ENCODE assay signal across 8 cellular contexts in the genomic region with DNA sequence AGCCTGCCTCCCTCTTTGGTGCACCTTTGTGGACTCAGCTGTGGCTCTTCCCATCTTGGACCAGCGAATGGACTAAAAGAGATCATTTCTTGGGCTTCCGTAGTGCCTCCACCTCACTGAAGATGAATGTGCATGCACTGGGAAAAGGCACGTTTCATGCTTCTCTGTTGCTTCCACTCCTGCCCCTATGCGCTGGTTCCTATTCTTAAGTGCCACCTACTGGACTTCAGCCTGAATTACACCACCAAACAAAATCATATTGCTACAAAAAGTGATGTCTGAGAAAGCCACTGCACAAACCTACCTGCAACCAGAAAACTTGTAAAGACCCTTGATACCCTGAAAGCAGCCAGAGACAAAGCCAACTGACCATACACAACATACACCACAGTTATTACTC.
DNase-seq lines count a peak whose midpoint lies in the region; ATAC-seq, FAIRE-seq and TF ChIP-seq lines count a peak whose summit lies in the region.

No MANE protein-coding gene starts in this region.

- H3K4me3 ChIP-seq in cardiac muscle cell (no peak overlapping the region), heart left ventricle (no peak overlapping the region), HepG2 (replicated peaks in 1 of 3; ENCODE audit: insufficient read depth in 1 of 3, low read depth in 2 of 3, low read length in 3 of 3) (no peak overlapping the region)
- H3K4me3 ChIP-seq in Jurkat, Clone E6-1 (ENCODE audit: low read length) = no peak overlapping the region

- no TSS peak for BruUV-seq in HepG2 (replicated peaks; lab: Mats Ljungman, UMichigan)

- ATAC-seq in heart left ventricle (no peak), HepG2 (peak; percentile 92), HG03460 (IDR thresholded peaks at IDR 0.05; ENCODE audit: unreplicated experiment) (no peak), HG03108 (IDR thresholded peaks at IDR 0.05; ENCODE audit: unreplicated experiment) (no peak)

- TF ChIP-seq CTCF in cardiac muscle cell (IDR thresholded peaks at IDR 0.05; ENCODE audit: low read depth, low read length) (peak; percentile 57), heart left ventricle (IDR thresholded peaks at IDR 0.05) (peak in 6 of 12 donors; percentile 16 to 34 (median 19)), HepG2 (CRISPR knock-in tag; IDR thresholded peaks at IDR 0.05) (peak; percentile 88)

- no peaks in the 10 kb centered on the region for H4K20me1 ChIP-seq in HepG2 (ENCODE audit: insufficient read depth, low read length)

- intact Hi-C loops in heart left ventricle (cut with DNase I) = loop anchor here in 1 of 10 donors (10.0 kb wide), 1 partner anchor 476 kb away; no protein-coding TSS in a partner anchor
- intact Hi-C loops in HepG2 (cut with micrococcal nuclease; ENCODE audit: unreplicated experiment) = loop anchor here (1.0 to 2.0 kb wide), 4 partner anchors 27 to 640 kb away; no protein-coding TSS in a partner anchor

- H3K4me1 ChIP-seq in cardiac muscle cell (ENCODE audit: low read depth) (no peaks in the 10 kb centered on the region), heart left ventricle (no peaks in the 10 kb centered on the region), HepG2 (ENCODE audit: insufficient read depth, low read length) (no peaks in the 10 kb centered on the region)

- H3K9ac ChIP-seq in HepG2 (ENCODE audit: insufficient read depth, low read depth, low read length) = no peak overlapping the region

- POLR2A ChIA-PET in HepG2 (lab: Yijun Ruan, JAX) = no interaction called here

- no peak for TF ChIP-seq EP300 in HepG2 (IDR thresholded peaks at IDR 0.05; ENCODE audit: low read depth in 2 of 2, low read length in 2 of 2)
- TF ChIP-seq EP300 in HepG2 (CRISPR knock-in tag; IDR thresholded peaks at IDR 0.05; ENCODE audit: borderline replicate concordance) = no peak

- TF ChIP-seq RAD21 in HepG2 (CRISPR knock-in tag; IDR thresholded peaks at IDR 0.05) = peak; percentile 66

- no peaks in the 10 kb centered on the region for H3K79me2 ChIP-seq in HepG2 (ENCODE audit: insufficient read depth, low read length)

- DNase-seq in cardiac muscle cell (ENCODE audit: low read depth in 1 of 2, low spot score in 1 of 2) (peak; percentile 8 to 61), heart left ventricle (no peak), SW480 (ENCODE audit: low spot score) (peak; percentile 34), HepG2 (ENCODE audit: low spot score) (peak; percentile 47), activated gamma-delta T cell (lab: John Stamatoyannopoulos, UW) (no peak)
- DNase-seq in Jurkat, Clone E6-1 (ENCODE audit: low read depth, low spot score) = peak; percentile 47

- no peak overlapping the region for H3K4me2 ChIP-seq in HepG2 (ENCODE audit: low read depth, low read length)

- CTCF ChIA-PET in HepG2 (lab: Yijun Ruan, JAX; ENCODE audit: low intra/inter-chr PET ratio, low total read pairs) = interaction anchor here (0.9 to 2.4 kb wide), 4 partner anchors 27 to 640 kb away, joined by 4 to 30 read pairs (median 10); no protein-coding TSS in a partner anchor

- H3K27me3 ChIP-seq in cardiac muscle cell (no peaks in the 10 kb centered on the region), heart left ventricle (no peaks in the 10 kb centered on the region), HepG2 (ENCODE audit: control insufficient read depth in 1 of 2, insufficient read depth in 2 of 2, low read length in 2 of 2) (no peaks in the 10 kb centered on the region)

- H3K36me3 ChIP-seq in cardiac muscle cell (no peaks in the 10 kb centered on the region), heart left ventricle (no peaks in the 10 kb centered on the region), HepG2 (replicated peaks in 1 of 2; ENCODE audit: control insufficient read depth in 1 of 2, insufficient read depth in 2 of 2, low read length in 2 of 2) (no peaks in the 10 kb centered on the region)

- H2AFZ ChIP-seq in HepG2 (ENCODE audit: low read length) = no peak overlapping the region

- H3K27ac ChIP-seq in cardiac muscle cell (no peak overlapping the region), heart left ventricle (no peak overlapping the region), HepG2 (ENCODE audit: extremely low read length, insufficient read depth, low read length) (no peak overlapping the region)

- H3K9me3 ChIP-seq in cardiac muscle cell (ENCODE audit: low read depth) = no peaks in the 10 kb centered on the region
- peaks cover 0 to 38% (median 2%) of the 10 kb centered on the region in 12 donors for H3K9me3 ChIP-seq in heart left ventricle
- H3K9me3 ChIP-seq in HepG2 (ENCODE audit: low read length) = 0 out of 2 replicates have a peak, but pooled peaks cover 9% of the 10 kb centered on the region

- 45 to 76% (median 61%) methylated on average over 4 of the region's 4 CpGs for WGBS in heart left ventricle, 4 donors
- 0% methylated on average over 3 of the region's 4 CpGs for WGBS in HepG2 (ENCODE audit: low lambda C conversion rate)

- FAIRE-seq in HepG2 (lab: Jason Lieb, UNC) = peak; percentile 78

- in situ Hi-C loops in HepG2 (cut with HindIII; ENCODE audit: extremely low pct_ligation_motif_present, low pct_unique_long_range_greater_than_20kb) = loop anchor here (5.0 kb wide), 2 partner anchors 259 to 474 kb away; no protein-coding TSS in a partner anchor

- TF ChIP-seq POLR2A in heart left ventricle (IDR thresholded peaks at IDR 0.05) (no peak), HepG2 (IDR thresholded peaks at IDR 0.05; ENCODE audit: insufficient read depth in 1 of 2, low read depth in 2 of 2, low read length in 2 of 2) (no peak)

TF ChIP-seq in HepG2, 621 proteins besides CTCF, POLR2A, EP300 and RAD21:
- TF ChIP-seq SMC3 (IDR thresholded peaks at IDR 0.05; ENCODE audit: low read length) (peak; percentile 90), BHLHE40 (IDR thresholded peaks at IDR 0.05; ENCODE audit: low read length) (peak; percentile 30; the same call in 1 of the 2 replicates), ZNF564 (CRISPR knock-in tag; IDR thresholded peaks at IDR 0.05) (no peak), FOXM1 (CRISPR knock-in tag; IDR thresholded peaks at IDR 0.05) (no peak), ZNF230 (CRISPR knock-in tag; IDR thresholded peaks at IDR 0.05) (peak; percentile 96; the same call in 1 of the 2 replicates), STAG1 (CRISPR knock-in tag; IDR thresholded peaks at IDR 0.05) (peak; percentile 86), ZNF713 (CRISPR knock-in tag; IDR thresholded peaks at IDR 0.05) (no peak)

Comparison
In these comparisons a context has a peak if more than half of its experiments do, and no peak if none do; other contexts are left out.
1. DNase-seq: peak in cardiac muscle cell (2 of 2), Jurkat, Clone E6-1 (single experiment), SW480 (single experiment) and HepG2 (single experiment); none in heart left ventricle (0 of 5) and activated gamma-delta T cell (single experiment).